ENCODE assay signal across 9 cellular contexts in the genomic region with DNA sequence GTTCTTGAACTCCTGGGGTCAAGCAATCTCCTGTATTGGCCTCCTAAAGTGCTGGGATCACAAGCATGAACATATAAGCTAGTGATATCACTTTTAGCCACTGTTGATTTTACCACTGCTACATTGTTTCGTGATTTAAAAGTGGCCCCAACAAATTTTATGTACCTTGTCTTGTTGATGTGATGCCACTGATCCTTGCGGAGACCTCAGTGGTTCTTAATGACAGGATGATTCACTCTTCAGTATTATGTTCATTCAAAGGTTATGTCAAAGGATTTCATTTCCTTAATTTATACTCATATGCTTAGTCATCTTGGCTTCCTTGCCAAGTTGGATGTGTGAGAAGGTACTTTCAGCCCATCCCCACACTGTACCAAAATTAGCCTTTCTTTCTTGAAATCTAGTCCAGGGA. TPM values are rescaled to one million over a fixed set of nuclear protein-coding genes. Genes with fewer than 3 reads are reported as not detected.
DNase-seq lines count a peak whose midpoint lies in the region; ATAC-seq and TF ChIP-seq lines count a peak whose summit lies in the region.
"Had no signal": no experiment of that assay in that cellular context is flagged by ENCODE, and none has a peak within 500 bp of the region (broad histone marks: within the 10 kb centered on the region; RNA-seq: fewer than 3 reads in every experiment).

No MANE protein-coding gene starts in this region.

- no peak for TF ChIP-seq CTCF in AG10803 (conservative IDR thresholded peaks at IDR 0.05; ENCODE audit: low read length)

- peak; percentile 95 for ATAC-seq in SK-N-SH treated with all-trans-retinoic acid at 6 μM for 48 hours

- H3K4me3 ChIP-seq in AG10803 (ENCODE audit: low read length), result no peak overlapping the region
- H3K4me3 ChIP-seq: thoracic aorta had no signal

- peak; percentile 63 for DNase-seq in AG10803 (ENCODE audit: low read depth)
- peak; percentile 76 for DNase-seq in H4 (ENCODE audit: low spot score)
- peak; percentile 61 for DNase-seq in glomerular visceral epithelial cell (ENCODE audit: extremely low spot score)
- no peak for DNase-seq in stimulated activated CD4-positive, alpha-beta T cell treated with anti-CD3 and anti-CD28 coated beads, Interleukin-4, amount 100 ng/mL, for 1 hour
- no peak for DNase-seq in cerebellar cortex (ENCODE audit: low spot score)
- DNase-seq in mesenteric fat pad (ENCODE audit: low spot score), result no peak
- no peak for DNase-seq in NCI-H187 (lab: John Stamatoyannopoulos, UW)

TF ChIP-seq in SK-N-SH treated with all-trans-retinoic acid at 6 μM for 48 hours, 23 proteins besides CTCF, POLR2A, EP300 and RAD21:
- TF ChIP-seq TOX (CRISPR knock-in tag; IDR thresholded peaks at IDR 0.05; ENCODE audit: borderline replicate concordance), result peak; percentile 87; the same call in 1 of the 2 replicates
- TF ChIP-seq ZC3H10 (CRISPR knock-in tag; IDR thresholded peaks at IDR 0.05), result peak; percentile 94
- TF ChIP-seq ARNTL (CRISPR knock-in tag; IDR thresholded peaks at IDR 0.05; ENCODE audit: borderline replicate concordance, low read depth), result no peak
- TF ChIP-seq, protein P1, sequence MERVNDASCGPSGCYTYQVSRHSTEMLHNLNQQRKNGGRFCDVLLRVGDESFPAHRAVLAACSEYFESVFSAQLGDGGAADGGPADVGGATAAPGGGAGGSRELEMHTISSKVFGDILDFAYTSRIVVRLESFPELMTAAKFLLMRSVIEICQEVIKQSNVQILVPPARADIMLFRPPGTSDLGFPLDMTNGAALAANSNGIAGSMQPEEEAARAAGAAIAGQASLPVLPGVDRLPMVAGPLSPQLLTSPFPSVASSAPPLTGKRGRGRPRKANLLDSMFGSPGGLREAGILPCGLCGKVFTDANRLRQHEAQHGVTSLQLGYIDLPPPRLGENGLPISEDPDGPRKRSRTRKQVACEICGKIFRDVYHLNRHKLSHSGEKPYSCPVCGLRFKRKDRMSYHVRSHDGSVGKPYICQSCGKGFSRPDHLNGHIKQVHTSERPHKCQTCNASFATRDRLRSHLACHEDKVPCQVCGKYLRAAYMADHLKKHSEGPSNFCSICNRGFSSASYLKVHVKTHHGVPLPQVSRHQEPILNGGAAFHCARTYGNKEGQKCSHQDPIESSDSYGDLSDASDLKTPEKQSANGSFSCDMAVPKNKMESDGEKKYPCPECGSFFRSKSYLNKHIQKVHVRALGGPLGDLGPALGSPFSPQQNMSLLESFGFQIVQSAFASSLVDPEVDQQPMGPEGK (CRISPR knock-in tag; IDR thresholded peaks at IDR 0.05; ENCODE audit: borderline replicate concordance), result peak; percentile 27; the same call in 1 of the 2 replicates
- TF ChIP-seq ISL1 (CRISPR knock-in tag; IDR thresholded peaks at IDR 0.05), result peak; percentile 82
- no peak for TF ChIP-seq ZFP3 (CRISPR knock-in tag; IDR thresholded peaks at IDR 0.05)

RNA-seq across cellular contexts. Expression of gene PRKACB, which starts 12.1 kb away (rescaled TPM):
- total RNA-seq in H4 (2014; rRNA removed; shearing (Covaris generic)), result 14.5 and 25.0 TPM in 2 replicates
- total RNA-seq in mesenteric fat pad, result 38.1 TPM

Comparison
In these comparisons a context has a peak if more than half of its experiments do, and no peak if none do; other contexts are left out.
1. DNase-seq: peak in AG10803 (single experiment), H4 (single experiment) and glomerular visceral epithelial cell (single experiment); none in stimulated activated CD4-positive, alpha-beta T cell treated with anti-CD3 and anti-CD28 coated beads, Interleukin-4, amount 100 ng/mL, for 1 hour (single experiment), cerebellar cortex (single experiment), mesenteric fat pad (single experiment) and NCI-H187 (0 of 2).